ENCODE assay signal across 18 cellular contexts in the genomic region with DNA sequence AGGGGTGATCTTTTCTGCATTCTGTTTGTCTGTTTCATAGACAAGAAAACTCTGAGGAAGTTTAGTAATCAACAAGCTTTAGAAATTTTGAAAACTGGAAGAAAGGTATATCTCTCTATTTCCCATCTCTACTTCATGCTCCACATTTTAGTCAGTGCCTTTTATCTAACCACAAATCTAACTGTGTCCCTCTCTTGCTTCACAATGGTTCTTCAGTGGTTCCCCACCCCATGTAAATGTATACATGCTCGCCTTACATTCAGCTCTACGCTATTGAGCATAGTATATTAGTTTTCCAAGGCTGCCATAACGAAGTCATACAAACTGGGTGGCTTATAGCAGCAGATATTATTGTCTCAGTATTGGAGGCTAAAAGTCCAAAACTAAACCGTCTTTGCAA. TPM values are rescaled to one million over a fixed set of nuclear protein-coding genes. Genes with fewer than 3 reads are reported as not detected.
"Had no signal": no experiment of that assay in that cellular context is flagged by ENCODE, and none has a peak within 500 bp of the region (broad histone marks: within the 10 kb centered on the region; RNA-seq: fewer than 3 reads in every experiment).

No MANE protein-coding gene starts in this region.

- H3K27ac Mint-ChIP-seq: brain, natural killer cell, WTC11 had no signal

- H3K4me3 Mint-ChIP-seq: brain, natural killer cell, WTC11 had no signal

- H3K4me3 ChIP-seq: colonic mucosa, lower lobe of right lung, pancreas, right lobe of liver, thyroid gland had no signal

- H3K36me3 Mint-ChIP-seq: brain, natural killer cell had no signal

- H3K4me1 Mint-ChIP-seq: brain, natural killer cell had no signal

- H3K9me3 Mint-ChIP-seq: natural killer cell had no signal

- ATAC-seq: lower lobe of right lung, natural killer cell, pancreas, right lobe of liver, WTC11 had no signal

- DNase-seq: activated CD4-positive, alpha-beta T cell treated with anti-CD3 and anti-CD28 coated beads for 4 hours; activated naive CD4-positive, alpha-beta T cell treated with Interleukin-2 at 50 U/mL for 16 hours; anterior cingulate cortex; caudate nucleus; colonic mucosa; foreskin melanocyte; lower lobe of right lung; natural killer cell; pancreas; right lobe of liver; small intestine; stimulated activated CD4-positive, alpha-beta T cell treated with anti-CD3 and anti-CD28 coated beads, Interleukin-15, amount 100 ng/mL, for 24 hours; stimulated activated CD4-positive, alpha-beta T cell treated with anti-CD3 and anti-CD28 coated beads, Interleukin-2, amount 100 ng/mL, for 48 hours; thyroid gland had no signal

- H3K27me3 Mint-ChIP-seq: brain had no signal

RNA-seq across cellular contexts. Expression of a gene that starts 14.4 kb away (rescaled TPM):
- total RNA-seq: epithelial cell of proximal tubule, fibroblast of lung had no signal
